Comparison of ENCODE assay signal across 9 cellular contexts in the genomic region with DNA sequence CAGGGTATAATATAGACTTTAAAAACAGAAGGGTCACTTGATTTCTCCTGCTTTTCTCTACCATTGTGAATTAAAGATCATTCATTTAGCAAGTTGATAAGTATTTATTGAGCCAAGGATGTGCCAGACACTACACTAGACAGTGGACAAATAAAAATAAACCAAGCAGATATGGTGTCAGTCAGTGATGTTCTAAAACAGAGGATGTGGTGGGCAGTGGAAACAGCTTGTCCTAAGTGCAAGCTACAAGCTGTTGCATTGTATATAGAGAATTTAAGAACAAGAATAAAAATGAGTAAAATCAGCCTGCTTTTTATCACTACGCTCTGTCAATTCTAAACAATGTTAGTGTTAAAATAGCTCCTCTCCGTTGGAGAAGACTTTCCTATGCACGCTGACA.
"Had no signal": no experiment of that assay in that cellular context is flagged by ENCODE, and none has a peak within 500 bp of the region (broad histone marks: within the 10 kb centered on the region; RNA-seq: fewer than 3 reads in every experiment).

No MANE protein-coding gene starts in this region.

- H3K27ac ChIP-seq: GM23248 had no signal

- ATAC-seq: K562 had no signal

- H3K9ac ChIP-seq: GM23248 had no signal

- H2AFZ ChIP-seq: GM23248 had no signal

- FAIRE-seq: H1, H54, HTR-8/SVneo, K562 had no signal

- H3K9me3 Mint-ChIP-seq: H9 had no signal

- H3K4me3 Mint-ChIP-seq: H9 had no signal

- H3K27ac Mint-ChIP-seq: H9 had no signal

- DNase-seq: GM23248, H9, HCEC 1CT, IMR-90, KG1 had no signal

- H3K4me3 ChIP-seq: GM23248, K562 had no signal
